ENCODE assay signal across 13 cellular contexts in the genomic region with DNA sequence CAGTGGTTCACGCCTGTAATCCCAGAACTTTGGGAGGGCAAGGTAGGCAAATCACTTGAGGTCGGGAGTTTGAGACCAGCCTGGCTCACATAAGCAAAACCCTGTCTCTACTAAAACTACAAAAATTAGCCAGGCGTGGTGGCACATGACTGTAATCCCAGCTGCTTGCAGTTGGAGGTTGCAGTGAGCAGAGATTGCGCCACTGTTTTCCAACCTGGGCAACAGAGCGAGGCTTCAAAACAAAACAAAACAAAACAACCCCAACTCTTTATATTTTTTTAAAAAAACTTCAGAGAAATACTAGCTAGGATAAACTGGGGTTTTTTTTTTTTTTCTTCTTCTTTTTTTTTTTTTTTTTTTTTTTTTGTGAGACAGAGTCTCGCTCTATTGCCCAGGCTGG. TPM values are rescaled to one million over a fixed set of nuclear protein-coding genes. Genes with fewer than 3 reads are reported as not detected.
"Had no signal": no experiment of that assay in that cellular context is flagged by ENCODE, and none has a peak within 500 bp of the region (broad histone marks: within the 10 kb centered on the region; RNA-seq: fewer than 3 reads in every experiment).

No MANE protein-coding gene starts in this region.

- H3K4me3 ChIP-seq: cardiac muscle cell, gastroesophageal sphincter, heart left ventricle, pancreas, spleen had no signal

- H3K9me3 ChIP-seq: gastroesophageal sphincter, heart left ventricle, pancreas, spleen had no signal

- H3K4me1 ChIP-seq: pancreas, spleen had no signal

- H3K27me3 Mint-ChIP-seq: activated naive CD8-positive, alpha-beta T cell treated with anti-CD3 and anti-CD28 coated beads for 36 hours; effector memory CD8-positive, alpha-beta T cell; naive thymus-derived CD8-positive, alpha-beta T cell; stimulated activated naive B cell treated with anti-CD40 and anti-IgM and Interleukin-4, amounts not matched to agents 10 μg/mL and 1 μg/mL and 100 μg/mL, for 72 hours had no signal

- H3K27ac ChIP-seq: cardiac muscle cell, gastroesophageal sphincter, heart left ventricle, pancreas, spleen had no signal

- H3K4me1 Mint-ChIP-seq: activated naive CD8-positive, alpha-beta T cell treated with anti-CD3 and anti-CD28 coated beads for 36 hours had no signal

- DNase-seq: activated CD4-positive, alpha-beta T cell treated with anti-CD3 and anti-CD28 coated beads, Interleukin-2, amount 50 U/mL, for 48 hours; activated naive CD8-positive, alpha-beta T cell treated with anti-CD3 and anti-CD28 coated beads for 36 hours; amygdala; effector memory CD8-positive, alpha-beta T cell; heart left ventricle; mesendoderm; naive thymus-derived CD8-positive, alpha-beta T cell; pancreas; spleen; stimulated activated CD4-positive, alpha-beta T cell treated with anti-CD3 and anti-CD28 coated beads, Interleukin-4, amount 100 ng/mL, for 4 hours; stimulated activated naive B cell treated with anti-CD40 and anti-IgM and Interleukin-4, amounts not matched to agents 10 μg/mL and 1 μg/mL and 100 μg/mL, for 72 hours had no signal

- H3K4me3 Mint-ChIP-seq: activated naive CD8-positive, alpha-beta T cell treated with anti-CD3 and anti-CD28 coated beads for 36 hours; naive thymus-derived CD8-positive, alpha-beta T cell; stimulated activated naive B cell treated with anti-CD40 and anti-IgM and Interleukin-4, amounts not matched to agents 10 μg/mL and 1 μg/mL and 100 μg/mL, for 72 hours had no signal

- ATAC-seq: effector memory CD8-positive, alpha-beta T cell; gastroesophageal sphincter; heart left ventricle; naive thymus-derived CD8-positive, alpha-beta T cell; pancreas; stimulated activated naive B cell treated with anti-CD40 and anti-IgM and Interleukin-4, amounts not matched to agents 10 μg/mL and 1 μg/mL and 100 μg/mL, for 72 hours had no signal

- H3K27me3 ChIP-seq: cardiac muscle cell, gastroesophageal sphincter, heart left ventricle, pancreas, spleen had no signal

- H3K27ac Mint-ChIP-seq: activated naive CD8-positive, alpha-beta T cell treated with anti-CD3 and anti-CD28 coated beads for 36 hours had no signal

- H3K9me3 Mint-ChIP-seq: activated naive CD8-positive, alpha-beta T cell treated with anti-CD3 and anti-CD28 coated beads for 36 hours; effector memory CD8-positive, alpha-beta T cell; naive thymus-derived CD8-positive, alpha-beta T cell; stimulated activated naive B cell treated with anti-CD40 and anti-IgM and Interleukin-4, amounts not matched to agents 10 μg/mL and 1 μg/mL and 100 μg/mL, for 72 hours had no signal

RNA-seq across cellular contexts. Expression of gene RAPSN, which starts 31.8 kb away (rescaled TPM):
- total RNA-seq: cardiac muscle cell had no signal
